In the genomic region with DNA sequence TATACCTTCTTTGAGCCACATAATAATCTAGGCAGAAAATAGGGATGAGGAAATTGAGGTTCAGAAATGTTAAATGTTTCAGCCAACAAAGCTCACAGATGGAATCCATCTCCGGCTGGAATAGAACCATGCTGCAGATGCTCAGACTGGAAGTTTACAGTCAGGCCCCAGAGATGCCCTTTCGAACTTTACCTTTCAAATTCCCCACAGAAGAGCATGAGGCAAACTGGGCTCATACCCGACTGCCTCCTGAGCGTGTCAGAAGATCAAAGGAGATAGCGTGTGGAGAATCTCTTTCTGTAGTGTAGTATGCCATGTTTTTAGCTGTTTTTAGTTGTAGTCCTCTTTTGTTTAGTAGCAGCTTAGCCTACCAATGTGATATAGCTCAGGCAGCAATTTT, we compare ENCODE assay signal across 3 cellular contexts.
TF ChIP-seq lines count a peak whose summit lies in the region.

No MANE protein-coding gene starts in this region.

TF ChIP-seq in A549, 52 proteins besides CTCF, POLR2A, EP300 and RAD21:
- TF ChIP-seq EHMT2 (IDR thresholded peaks at IDR 0.05; ENCODE audit: low read depth) (no peak), MYC (IDR thresholded peaks at IDR 0.05; ENCODE audit: borderline replicate concordance, low read length) (no peak), ESRRA (IDR thresholded peaks at IDR 0.05; ENCODE audit: borderline replicate concordance, low read length) (no peak), TP53 (CRISPR knock-in tag; IDR thresholded peaks at IDR 0.05) (no peak), NR3C1 (IDR thresholded peaks at IDR 0.05) (no peak), PHF8 (IDR thresholded peaks at IDR 0.05; ENCODE audit: borderline replicate concordance, low read depth) (no peak), BCL3 (IDR thresholded peaks at IDR 0.05) (no peak), RARB (CRISPR knock-in tag; IDR thresholded peaks at IDR 0.05) (no peak), JUNB (IDR thresholded peaks at IDR 0.05) (no peak)
- TF ChIP-seq, protein P1, sequence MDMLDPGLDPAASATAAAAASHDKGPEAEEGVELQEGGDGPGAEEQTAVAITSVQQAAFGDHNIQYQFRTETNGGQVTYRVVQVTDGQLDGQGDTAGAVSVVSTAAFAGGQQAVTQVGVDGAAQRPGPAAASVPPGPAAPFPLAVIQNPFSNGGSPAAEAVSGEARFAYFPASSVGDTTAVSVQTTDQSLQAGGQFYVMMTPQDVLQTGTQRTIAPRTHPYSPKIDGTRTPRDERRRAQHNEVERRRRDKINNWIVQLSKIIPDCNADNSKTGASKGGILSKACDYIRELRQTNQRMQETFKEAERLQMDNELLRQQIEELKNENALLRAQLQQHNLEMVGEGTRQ (IDR thresholded peaks at IDR 0.05) = no peak
- TF ChIP-seq, protein P2, sequence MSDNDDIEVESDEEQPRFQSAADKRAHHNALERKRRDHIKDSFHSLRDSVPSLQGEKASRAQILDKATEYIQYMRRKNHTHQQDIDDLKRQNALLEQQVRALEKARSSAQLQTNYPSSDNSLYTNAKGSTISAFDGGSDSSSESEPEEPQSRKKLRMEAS (IDR thresholded peaks at IDR 0.05) = no peak

TF ChIP-seq in GM23338, 12 proteins besides CTCF, POLR2A, EP300 and RAD21 (continues in another document):
- TF ChIP-seq POLR2AphosphoS5 (IDR thresholded peaks at IDR 0.05; ENCODE audit: low read depth) = no peak
- no peak for TF ChIP-seq ETS1 (IDR thresholded peaks at IDR 0.05)
- no peak for TF ChIP-seq REST (IDR thresholded peaks at IDR 0.05; ENCODE audit: unreplicated experiment)

TF ChIP-seq in K562, 482 proteins besides CTCF, POLR2A, EP300 and RAD21:
- TF ChIP-seq ZNF23 (CRISPR knock-in tag; IDR thresholded peaks at IDR 0.05) (no peak), ATF7 (IDR thresholded peaks at IDR 0.05) (no peak), TRIM28 (IDR thresholded peaks at IDR 0.05) (no peak), TCF7 (IDR thresholded peaks at IDR 0.05; ENCODE audit: borderline replicate concordance) (no peak), ELF2 (CRISPR knock-in tag; IDR thresholded peaks at IDR 0.05) (no peak), KHSRP (IDR thresholded peaks at IDR 0.05) (no peak), CC2D1A (IDR thresholded peaks at IDR 0.05) (no peak), JUNB (CRISPR knock-in tag; conservative IDR thresholded peaks at IDR 0.05) (no peak), CHD1 (IDR thresholded peaks at IDR 0.05; ENCODE audit: low read length) (no peak), ZNF316 (IDR thresholded peaks at IDR 0.05) (no peak), ZFP30 (CRISPR knock-in tag; IDR thresholded peaks at IDR 0.05; ENCODE audit: borderline replicate concordance) (no peak), POLR2AphosphoS2 (IDR thresholded peaks at IDR 0.05; ENCODE audit: low read length) (no peak), ILK (tag; IDR thresholded peaks at IDR 0.05; ENCODE audit: borderline replicate concordance, low read depth) (no peak), SRSF3 (IDR thresholded peaks at IDR 0.05; ENCODE audit: insufficient read depth, low read length) (no peak), SRF (CRISPR knock-in tag; IDR thresholded peaks at IDR 0.05) (no peak), RBM15 (IDR thresholded peaks at IDR 0.05; ENCODE audit: insufficient read depth, low read length) (no peak), RBM14 (IDR thresholded peaks at IDR 0.05; ENCODE audit: borderline replicate concordance, insufficient read depth, low read depth, low read length) (no peak)
- TF ChIP-seq, protein P3, sequence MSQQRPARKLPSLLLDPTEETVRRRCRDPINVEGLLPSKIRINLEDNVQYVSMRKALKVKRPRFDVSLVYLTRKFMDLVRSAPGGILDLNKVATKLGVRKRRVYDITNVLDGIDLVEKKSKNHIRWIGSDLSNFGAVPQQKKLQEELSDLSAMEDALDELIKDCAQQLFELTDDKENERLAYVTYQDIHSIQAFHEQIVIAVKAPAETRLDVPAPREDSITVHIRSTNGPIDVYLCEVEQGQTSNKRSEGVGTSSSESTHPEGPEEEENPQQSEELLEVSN (IDR thresholded peaks at IDR 0.05; ENCODE audit: borderline replicate concordance in 1 of 2, extremely low read depth in 1 of 2, insufficient read depth in 1 of 2, insufficient read length in 1 of 2, low read depth in 1 of 2, low read length in 1 of 2, poor library complexity in 1 of 2, severe bottlenecking in 1 of 2) = no peak
